In genomic region chr7:66070222-66070621, GRCh38 we compare ENCODE assay signal across 27 cellular contexts.
"Had no signal": no experiment of that assay in that cellular context is flagged by ENCODE, and none has a peak within 500 bp of the region (broad histone marks: within the 10 kb centered on the region; RNA-seq: fewer than 3 reads in every experiment).

No MANE protein-coding gene starts in this region.

- H3K4me3 Mint-ChIP-seq: activated CD8-positive, alpha-beta T cell treated with anti-CD3 and anti-CD28 coated beads for 36 hours; activated T-cell treated with anti-CD3 and anti-CD28 coated beads, Interleukin-2, amount 50 U/mL, for 4 hours; activated T-helper 17 cell treated with anti-CD3 and anti-CD28 coated beads, Interleukin-2, amount 50 U/mL, for 72 hours; natural killer cell treated with Interleukin-12 subunit alpha and Interleukin-12 subunit beta and Interleukin-15 and Interleukin-18, amount 100 ng/mL, for 72 hours had no signal

- H3K4me1 Mint-ChIP-seq: activated T-helper 17 cell treated with anti-CD3 and anti-CD28 coated beads, Interleukin-2, amount 50 U/mL, for 72 hours had no signal

- H3K9me3 Mint-ChIP-seq: activated CD8-positive, alpha-beta T cell treated with anti-CD3 and anti-CD28 coated beads for 36 hours; activated T-cell treated with anti-CD3 and anti-CD28 coated beads, Interleukin-2, amount 50 U/mL, for 4 hours; natural killer cell treated with Interleukin-12 subunit alpha and Interleukin-12 subunit beta and Interleukin-15 and Interleukin-18, amount 100 ng/mL, for 72 hours had no signal

- H3K27me3 ChIP-seq: cardiac muscle cell, dorsolateral prefrontal cortex, foreskin keratinocyte, heart right ventricle, left lung, ovary, right lobe of liver, tibial nerve had no signal

- H3K36me3 Mint-ChIP-seq: natural killer cell treated with Interleukin-12 subunit alpha and Interleukin-12 subunit beta and Interleukin-15 and Interleukin-18, amount 100 ng/mL, for 72 hours had no signal

- DNase-seq: activated CD4-positive, alpha-beta T cell treated with anti-CD3 and anti-CD28 coated beads, Interleukin-2, amount 50 U/mL, for 1 hour; activated CD4-positive, CD25-positive, alpha-beta regulatory T cell treated with anti-CD3 and anti-CD28 coated beads, Interleukin-2, amount 50 U/mL, for 72 hours; activated CD8-positive, alpha-beta T cell treated with anti-CD3 and anti-CD28 coated beads for 36 hours; activated gamma-delta T cell treated with Interleukin-2 at 50 U/mL for 16 hours; activated naive CD4-positive, alpha-beta T cell treated with anti-CD3 and anti-CD28 coated beads, Interleukin-2, amount 50 U/mL, for 16 hours; activated T-cell treated with anti-CD3 and anti-CD28 coated beads, Interleukin-2, amount 50 U/mL, for 4 hours; amniotic stem cell; dorsolateral prefrontal cortex; effector memory CD4-positive, alpha-beta T cell; erythroblast; foreskin keratinocyte; heart right ventricle; kidney glomerular epithelial cell; left lung; lower lobe of right lung; mucosa of descending colon; ovary; right lobe of liver; stimulated activated CD4-positive, alpha-beta T cell treated with anti-CD3 and anti-CD28 coated beads, Interleukin-2, amount 100 ng/mL, for 48 hours; stimulated activated naive CD4-positive, alpha-beta T cell treated with Interleukin-2 at 50 U/mL for 16 hours; T-helper 2 cell had no signal

- H3K4me3 ChIP-seq: cardiac muscle cell, coronary artery, dorsolateral prefrontal cortex, heart right ventricle, left lung, lower lobe of right lung, mucosa of descending colon, ovary, right lobe of liver, tibial nerve had no signal

- H3K27ac Mint-ChIP-seq: activated CD8-positive, alpha-beta T cell treated with anti-CD3 and anti-CD28 coated beads for 36 hours; activated T-helper 17 cell treated with anti-CD3 and anti-CD28 coated beads, Interleukin-2, amount 50 U/mL, for 72 hours; natural killer cell treated with Interleukin-12 subunit alpha and Interleukin-12 subunit beta and Interleukin-15 and Interleukin-18, amount 100 ng/mL, for 72 hours; progenitor cell of endocrine pancreas had no signal

- H3K36me3 ChIP-seq: cardiac muscle cell, heart right ventricle, left lung, lower lobe of right lung, ovary, right lobe of liver, tibial nerve had no signal

- H3K27me3 Mint-ChIP-seq: activated CD8-positive, alpha-beta T cell treated with anti-CD3 and anti-CD28 coated beads for 36 hours; activated T-helper 17 cell treated with anti-CD3 and anti-CD28 coated beads, Interleukin-2, amount 50 U/mL, for 72 hours had no signal

- H3K4me1 ChIP-seq: right lobe of liver had no signal

- H3K27ac ChIP-seq: cardiac muscle cell, coronary artery, dorsolateral prefrontal cortex, foreskin keratinocyte, heart right ventricle, left lung, lower lobe of right lung, ovary, right lobe of liver, tibial nerve had no signal

- H3K9me3 ChIP-seq: heart right ventricle, left lung, lower lobe of right lung, mucosa of descending colon, ovary, right lobe of liver, tibial nerve had no signal
